Comparison of ENCODE assay signal across 8 cellular contexts in genomic region chr12:104604070-104604994, GRCh38.
A peak's percentile ranks its signal among the peaks of the same experiment; 100 is the strongest.
DNase-seq lines count a peak whose midpoint lies in the region; ATAC-seq lines count a peak whose summit lies in the region.

No MANE protein-coding gene starts in this region.

- peaks cover 38% of the 10 kb centered on the region for H3K4me1 Mint-ChIP-seq in activated naive CD8-positive, alpha-beta T cell (ENCODE audit: low read depth)

- H3K27ac Mint-ChIP-seq in activated naive CD8-positive, alpha-beta T cell: peak overlapping the region; percentile 75

- no peak overlapping the region for H3K4me3 Mint-ChIP-seq in activated naive CD8-positive, alpha-beta T cell

- no peaks in the 10 kb centered on the region for H3K9me3 Mint-ChIP-seq in activated naive CD8-positive, alpha-beta T cell (ENCODE audit: low read depth)

- DNase-seq in NCI-H2227 (lab: John Stamatoyannopoulos, UW; ENCODE audit: unreplicated experiment): peak; percentile 42
- no peak for DNase-seq in NCI-H2227 treated with DMSO at 0.1 percent for 48 hours (lab: John Stamatoyannopoulos, UW)
- DNase-seq in RKO (ENCODE audit: low spot score): peak; percentile 63
- DNase-seq in left ventricle myocardium superior: peak; percentile 66
- DNase-seq in sciatic nerve (ENCODE audit: low spot score): peak; percentile 75
- DNase-seq in mesenteric fat pad (ENCODE audit: low spot score): no peak

- ATAC-seq in HG03095 (IDR thresholded peaks at IDR 0.05; ENCODE audit: unreplicated experiment) (peak; percentile 83), left ventricle myocardium superior (peak; percentile 92), sciatic nerve (peak; percentile 88)

- peaks cover 6% of the 10 kb centered on the region for H3K36me3 Mint-ChIP-seq in activated naive CD8-positive, alpha-beta T cell

- H3K27me3 Mint-ChIP-seq in activated naive CD8-positive, alpha-beta T cell: no peaks in the 10 kb centered on the region

- intact Hi-C loops in left ventricle myocardium superior (cut with micrococcal nuclease): no loop called here
- intact Hi-C loops in sciatic nerve (cut with DNase I): loop anchor here (10.0 kb wide), 1 partner anchor 100 kb away; no protein-coding TSS in a partner anchor

Comparison
In these comparisons a context has a peak if more than half of its experiments do, and no peak if none do; other contexts are left out.
1. DNase-seq: peak in NCI-H2227 (single experiment), RKO (single experiment), left ventricle myocardium superior (single experiment) and sciatic nerve (single experiment); none in NCI-H2227 treated with DMSO at 0.1 percent for 48 hours (single experiment) and mesenteric fat pad (single experiment).
2. Peak in every context shown above with its lines, with median percentiles within 50 percentile points of each other: ATAC-seq.